ENCODE assay signal across 15 cellular contexts in genomic region chr2:237472909-237473308, GRCh38. TPM values are rescaled to one million over a fixed set of nuclear protein-coding genes. Genes with fewer than 3 reads are reported as not detected.
"Had no signal": no experiment of that assay in that cellular context is flagged by ENCODE, and none has a peak within 500 bp of the region (broad histone marks: within the 10 kb centered on the region; RNA-seq: fewer than 3 reads in every experiment).

No MANE protein-coding gene starts in this region.

- H3K4me3 ChIP-seq: thyroid gland had no signal

- H3K4me3 Mint-ChIP-seq: activated naive CD4-positive, alpha-beta T cell treated with anti-CD3 and anti-CD28 coated beads, Interleukin-2, amount 10 ng/mL, durations not matched to agents 7 days and 5 days; stimulated activated memory B cell treated with anti-CD40 and anti-IgM and Interleukin-4, amounts not matched to agents 10 μg/mL and 1 μg/mL and 100 μg/mL, for 72 hours had no signal

- H3K36me3 ChIP-seq: thyroid gland had no signal

- H3K36me3 Mint-ChIP-seq: activated naive CD4-positive, alpha-beta T cell treated with anti-CD3 and anti-CD28 coated beads, Interleukin-2, amount 10 ng/mL, durations not matched to agents 7 days and 5 days; stimulated activated memory B cell treated with anti-CD40 and anti-IgM and Interleukin-4, amounts not matched to agents 10 μg/mL and 1 μg/mL and 100 μg/mL, for 72 hours; T-cell had no signal

- ATAC-seq: stimulated activated memory B cell treated with anti-CD40 and anti-IgM and Interleukin-4, amounts not matched to agents 10 μg/mL and 1 μg/mL and 100 μg/mL, for 72 hours; T-cell had no signal

- H3K79me2 ChIP-seq: parathyroid adenoma had no signal

- H3K27ac ChIP-seq: parathyroid adenoma had no signal

- H3K27me3 ChIP-seq: thyroid gland had no signal

- H3K27ac Mint-ChIP-seq: activated naive CD4-positive, alpha-beta T cell treated with anti-CD3 and anti-CD28 coated beads, Interleukin-2, amount 10 ng/mL, durations not matched to agents 7 days and 5 days; activated T-helper 2 cell treated with anti-CD3 and anti-CD28 coated beads, Interferon-gamma antibody, Interleukin-2, Interleukin-4, amounts not matched to agents 10 μg/mL and 5 μg/mL and 100 μg/mL, durations not matched to agents 14 hours and 24 hours and 36 hours; stimulated activated memory B cell treated with anti-CD40 and anti-IgM and Interleukin-4, amounts not matched to agents 10 μg/mL and 1 μg/mL and 100 μg/mL, for 72 hours had no signal

- H3K9me3 Mint-ChIP-seq: activated naive CD4-positive, alpha-beta T cell treated with anti-CD3 and anti-CD28 coated beads, Interleukin-2, amount 10 ng/mL, durations not matched to agents 7 days and 5 days; activated T-helper 2 cell treated with anti-CD3 and anti-CD28 coated beads, Interferon-gamma antibody, Interleukin-2, Interleukin-4, amounts not matched to agents 10 μg/mL and 5 μg/mL and 100 μg/mL, durations not matched to agents 14 hours and 24 hours and 36 hours; stimulated activated memory B cell treated with anti-CD40 and anti-IgM and Interleukin-4, amounts not matched to agents 10 μg/mL and 1 μg/mL and 100 μg/mL, for 72 hours; T-cell had no signal

- H2AFZ ChIP-seq: parathyroid adenoma had no signal

- DNase-seq: activated CD4-positive, CD25-positive, alpha-beta regulatory T cell treated with anti-CD3 and anti-CD28 coated beads, Interleukin-2, amount 50 U/mL, for 72 hours; activated naive CD4-positive, alpha-beta T cell treated with anti-CD3 and anti-CD28 coated beads, Interleukin-2, amount 10 ng/mL, durations not matched to agents 7 days and 5 days; activated T-cell treated with anti-CD3 and anti-CD28 coated beads for 4 hours; effector CD8-positive, alpha-beta T cell; foreskin fibroblast; midbrain; SK-N-SH; stimulated activated CD4-positive, alpha-beta T cell treated with anti-CD3 and anti-CD28 coated beads, Interleukin-2, amount 100 ng/mL, for 48 hours; T-cell; T1000 had no signal

- H3K4me2 ChIP-seq: SK-N-SH had no signal

- H3K9me3 ChIP-seq: SK-N-SH, thyroid gland had no signal

RNA-seq across cellular contexts. Expression of gene MLPH, which starts 14.1 kb away (rescaled TPM):
- total RNA-seq: activated CD8-positive, alpha-beta memory T cell treated with anti-CD3 and anti-CD28 coated beads for 36 hours; activated T-helper 2 cell treated with anti-CD3 and anti-CD28 coated beads, Interferon-gamma antibody, Interleukin-2, Interleukin-4, amounts not matched to agents 10 μg/mL and 5 μg/mL and 100 μg/mL, durations not matched to agents 14 hours and 24 hours and 36 hours had no signal
